12 cellular contexts compared by ENCODE assay signal in the genomic region with DNA sequence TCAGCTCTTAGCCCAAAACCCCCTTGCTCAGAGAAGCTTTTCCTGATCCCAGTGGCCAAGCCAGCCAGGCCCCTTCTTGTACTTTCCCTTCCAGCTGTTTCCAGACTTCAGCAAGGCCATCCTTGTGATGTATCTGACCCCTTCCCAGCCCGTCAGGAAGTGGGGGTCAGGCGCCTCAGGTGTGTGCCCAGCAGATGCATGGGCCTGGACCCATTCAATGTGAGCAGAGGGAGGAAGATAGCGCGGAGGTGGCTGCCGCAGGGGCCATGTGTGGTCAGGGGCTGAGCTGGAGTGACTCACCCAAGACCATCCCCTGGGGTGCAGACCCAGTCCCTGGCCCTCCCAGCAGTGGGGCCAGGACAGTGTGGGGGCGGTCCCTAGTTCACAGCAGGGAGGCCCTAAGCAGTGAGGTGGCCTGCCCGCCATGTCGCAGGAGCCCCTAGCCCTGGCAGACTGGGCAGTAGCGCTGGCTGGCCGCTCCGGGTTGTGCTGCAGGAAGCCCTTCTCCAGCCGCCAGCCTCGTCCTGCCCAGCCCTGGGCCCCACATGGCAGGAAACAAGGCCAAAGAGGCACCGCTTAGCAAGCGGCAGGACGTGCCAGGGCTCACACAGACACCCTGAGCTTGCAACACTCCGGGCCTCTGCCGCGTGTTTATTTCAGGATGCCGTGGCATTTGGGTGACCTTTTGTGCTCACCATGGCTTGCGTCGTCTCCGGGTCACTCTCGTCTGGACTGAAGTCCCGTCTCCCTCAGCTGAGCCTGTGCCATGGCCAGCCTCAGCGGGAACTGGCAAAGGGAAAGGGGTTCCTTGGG. TPM values are rescaled to one million over a fixed set of nuclear protein-coding genes. Genes with fewer than 3 reads are reported as not detected.
DNase-seq lines count a peak whose midpoint lies in the region; TF ChIP-seq lines count a peak whose summit lies in the region.
"Had no signal": no experiment of that assay in that cellular context is flagged by ENCODE, and none has a peak within 500 bp of the region (broad histone marks: within the 10 kb centered on the region; RNA-seq: fewer than 3 reads in every experiment).

No MANE protein-coding gene starts in this region.

- no peaks in the 10 kb centered on the region for H3K9me3 ChIP-seq in neural progenitor cell (ENCODE audit: low read depth)

- H3K9ac ChIP-seq in neural progenitor cell = no peak overlapping the region

- no peaks in the 10 kb centered on the region for H4K20me1 ChIP-seq in neural progenitor cell (ENCODE audit: low read depth)

- no peaks in the 10 kb centered on the region for H3K27me3 ChIP-seq in neural progenitor cell

- no peaks in the 10 kb centered on the region for H3K79me2 ChIP-seq in neural progenitor cell (ENCODE audit: low read depth)

- H3K4me3 Mint-ChIP-seq in neural progenitor cell = no peak overlapping the region
- no peak overlapping the region for H3K4me3 Mint-ChIP-seq in activated T-cell treated with anti-CD3 and anti-CD28 coated beads, Interleukin-2, amount 50 U/mL, for 24 hours
- H3K4me3 Mint-ChIP-seq: B cell; effector memory CD8-positive, alpha-beta T cell; T-helper 17 cell had no signal

- H3K27ac ChIP-seq in neural progenitor cell = no peak overlapping the region

- peak overlapping the region; percentile 46 for H3K27ac Mint-ChIP-seq in neural progenitor cell
- no peak overlapping the region for H3K27ac Mint-ChIP-seq in activated T-cell treated with anti-CD3 and anti-CD28 coated beads, Interleukin-2, amount 50 U/mL, for 24 hours
- H3K27ac Mint-ChIP-seq: B cell; effector memory CD8-positive, alpha-beta T cell; T-helper 17 cell had no signal

- H3K4me3 ChIP-seq in fibroblast of pulmonary artery (replicated peaks; ENCODE audit: low read depth, low read length) (no peak overlapping the region), neural progenitor cell (no peak overlapping the region)

- peak; percentile 36 for DNase-seq in SKM-1 treated with dmso at 0.1 percent for 144 hours (lab: John Stamatoyannopoulos, UW; ENCODE audit: unreplicated experiment)
- no peak for DNase-seq in SKM-1 (lab: John Stamatoyannopoulos, UW; ENCODE audit: unreplicated experiment)
- peak; percentile 75 for DNase-seq in fibroblast of pulmonary artery (ENCODE audit: low read depth)
- no peak for DNase-seq in neural progenitor cell (ENCODE audit: low spot score)
- no peak for DNase-seq in NCI-H146 treated with DMSO at 0.1 percent for 48 hours (lab: John Stamatoyannopoulos, UW; ENCODE audit: unreplicated experiment)
- DNase-seq in stimulated activated CD4-positive, alpha-beta T cell treated with anti-CD3 and anti-CD28 coated beads, Interleukin-1b, Interleukin-23, amount 100 ng/mL, for 48 hours = no peak
- no peak for DNase-seq in T-helper 9 cell
- no peak for DNase-seq in activated T-cell treated with anti-CD3 and anti-CD28 coated beads, Interleukin-2, amount 50 U/mL, for 24 hours
- DNase-seq: effector memory CD8-positive, alpha-beta T cell; stimulated activated CD4-positive, alpha-beta T cell treated with anti-CD3 and anti-CD28 coated beads, Interleukin-4, amount 100 ng/mL, for 1 hour; T-helper 17 cell had no signal

- TF ChIP-seq CTCF in fibroblast of pulmonary artery (IDR thresholded peaks at IDR 0.05; ENCODE audit: low read length, missing control alignments) (no peak), neural progenitor cell (IDR thresholded peaks at IDR 0.05) (no peak)

- H3K4me1 Mint-ChIP-seq in neural progenitor cell = peaks cover 6% of the 10 kb centered on the region
- no peaks in the 10 kb centered on the region for H3K4me1 Mint-ChIP-seq in activated T-cell treated with anti-CD3 and anti-CD28 coated beads, Interleukin-2, amount 50 U/mL, for 24 hours (ENCODE audit: low read depth)
- H3K4me1 Mint-ChIP-seq: B cell had no signal

- H3K4me1 ChIP-seq in neural progenitor cell = no peaks in the 10 kb centered on the region

- peaks cover 3% of the 10 kb centered on the region for H3K27me3 Mint-ChIP-seq in neural progenitor cell (ENCODE audit: insufficient read depth, low read depth)
- no peaks in the 10 kb centered on the region for H3K27me3 Mint-ChIP-seq in activated T-cell treated with anti-CD3 and anti-CD28 coated beads, Interleukin-2, amount 50 U/mL, for 24 hours
- H3K27me3 Mint-ChIP-seq: B cell, T-helper 17 cell had no signal

- no peak overlapping the region for H3K4me2 ChIP-seq in neural progenitor cell

- no peaks in the 10 kb centered on the region for H3K9me3 Mint-ChIP-seq in neural progenitor cell
- no peaks in the 10 kb centered on the region for H3K9me3 Mint-ChIP-seq in activated T-cell treated with anti-CD3 and anti-CD28 coated beads, Interleukin-2, amount 50 U/mL, for 24 hours
- H3K9me3 Mint-ChIP-seq: effector memory CD8-positive, alpha-beta T cell had no signal

- H3K36me3 ChIP-seq in neural progenitor cell = no peaks in the 10 kb centered on the region

- H2AFZ ChIP-seq in neural progenitor cell (replicated peaks) = no peak overlapping the region

- H3K36me3 Mint-ChIP-seq in neural progenitor cell = peaks cover 3% of the 10 kb centered on the region
- H3K36me3 Mint-ChIP-seq in activated T-cell treated with anti-CD3 and anti-CD28 coated beads, Interleukin-2, amount 50 U/mL, for 24 hours (ENCODE audit: low read depth) = no peaks in the 10 kb centered on the region

- H3F3A ChIP-seq in neural progenitor cell (ENCODE audit: low read depth) = no peaks in the 10 kb centered on the region

RNA-seq across cellular contexts. Expression of gene ADSS1, which starts 12.0 kb away (rescaled TPM):
- 25.3 and 26.4 TPM in 2 replicates for total RNA-seq in neural progenitor cell (ENCODE audit: low replicate concordance)

RNA-seq across cellular contexts. Expression of gene SIVA1, which starts 16.9 kb away (rescaled TPM):
- total RNA-seq in neural progenitor cell (ENCODE audit: low replicate concordance) = 139 and 231 TPM in 2 replicates

RNA-seq across cellular contexts. Expression of gene INF2, which starts 46.6 kb away (rescaled TPM):
- 7.8 and 24.0 TPM in 2 replicates for total RNA-seq in neural progenitor cell (ENCODE audit: low replicate concordance)

RNA-seq across cellular contexts. Expression of gene AKT1, which starts 59.5 kb away (rescaled TPM):
- total RNA-seq in neural progenitor cell (ENCODE audit: low replicate concordance) = 67.2 and 92.4 TPM in 2 replicates

Comparison
In these comparisons a context has a peak if more than half of its experiments do, and no peak if none do; other contexts are left out.
1. DNase-seq: peak in SKM-1 treated with dmso at 0.1 percent for 144 hours (single experiment) and fibroblast of pulmonary artery (single experiment); none in SKM-1 (single experiment), neural progenitor cell (single experiment), NCI-H146 treated with DMSO at 0.1 percent for 48 hours (single experiment), stimulated activated CD4-positive, alpha-beta T cell treated with anti-CD3 and anti-CD28 coated beads, Interleukin-1b, Interleukin-23, amount 100 ng/mL, for 48 hours (single experiment), T-helper 9 cell (single experiment) and activated T-cell treated with anti-CD3 and anti-CD28 coated beads, Interleukin-2, amount 50 U/mL, for 24 hours (single experiment).